Comparison of ENCODE assay signal across 10 cellular contexts in the genomic region with DNA sequence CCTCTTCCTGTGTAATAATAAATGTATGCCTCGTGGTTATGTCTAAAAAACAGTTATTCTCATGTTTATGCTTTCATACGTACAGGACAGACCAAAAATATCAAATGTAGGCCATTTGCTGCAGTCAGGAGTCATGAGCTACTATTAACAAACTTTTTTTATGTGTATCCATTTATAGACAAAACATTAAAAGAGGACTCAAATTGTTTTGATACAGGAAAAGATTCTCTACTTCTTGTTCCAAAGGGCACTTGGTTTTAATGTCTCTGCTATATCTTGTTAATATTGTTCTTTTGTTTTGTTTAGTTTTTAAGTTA.
DNase-seq lines count a peak whose midpoint lies in the region; ATAC-seq and TF ChIP-seq lines count a peak whose summit lies in the region.
"Had no signal": no experiment of that assay in that cellular context is flagged by ENCODE, and none has a peak within 500 bp of the region (broad histone marks: within the 10 kb centered on the region; RNA-seq: fewer than 3 reads in every experiment).

No MANE protein-coding gene starts in this region.

- peak; percentile 32 for DNase-seq in OCI-LY7 (ENCODE audit: low spot score)
- DNase-seq in effector memory CD4-positive, alpha-beta T cell = no peak
- DNase-seq in gastrocnemius medialis = no peak
- no peak for DNase-seq in NCI-H2029 (lab: John Stamatoyannopoulos, UW)
- DNase-seq in NCI-H1436 (lab: John Stamatoyannopoulos, UW) = no peak
- DNase-seq: mesendoderm, NCI-H2029 treated with DMSO at 0.1 percent for 48 hours, SHP77 treated with DMSO at 0.1 percent for 48 hours had no signal

- H3K9me3 ChIP-seq in OCI-LY7 (ENCODE audit: low read length) (no peaks in the 10 kb centered on the region), gastrocnemius medialis (no peaks in the 10 kb centered on the region)
- no peaks in the 10 kb centered on the region for H3K9me3 ChIP-seq in effector memory CD4-positive, alpha-beta T cell (ENCODE audit: control insufficient read depth, low read length)

- POLR2A ChIA-PET in OCI-LY7 (lab: Charles Lee) = interaction anchor here (1.0 kb wide), 1 partner anchor 8 kb away, joined by 3 read pairs; no protein-coding TSS in a partner anchor

- H3K4me2 ChIP-seq in OCI-LY7 (ENCODE audit: low read length) = peak overlapping the region; percentile 46

- H3K9me2 ChIP-seq in OCI-LY7 (ENCODE audit: insufficient read depth, low read length) = no peaks in the 10 kb centered on the region

- ATAC-seq in GM21360 (IDR thresholded peaks at IDR 0.05; ENCODE audit: unreplicated experiment) (peak; percentile 50), gastrocnemius medialis (no peak), GM21529 (IDR thresholded peaks at IDR 0.05; ENCODE audit: unreplicated experiment) (no peak)

- no peaks in the 10 kb centered on the region for H3K79me2 ChIP-seq in OCI-LY7 (ENCODE audit: insufficient read depth, low read depth, low read length)

- H3K36me3 ChIP-seq in OCI-LY7 (ENCODE audit: insufficient read depth, low read length) (no peaks in the 10 kb centered on the region), gastrocnemius medialis (no peaks in the 10 kb centered on the region)
- no peaks in the 10 kb centered on the region for H3K36me3 ChIP-seq in effector memory CD4-positive, alpha-beta T cell (ENCODE audit: control insufficient read depth, insufficient read depth, low read length)

- H2AFZ ChIP-seq in OCI-LY7 (ENCODE audit: low read length) = peak overlapping the region; percentile 97

- in situ Hi-C loops in gastrocnemius medialis (cut with MboI; ENCODE audit: low sequenced_read_pairs in 4 of 4) = no loop called here

- no peaks in the 10 kb centered on the region for H3K27me3 ChIP-seq in effector memory CD4-positive, alpha-beta T cell (replicated peaks; ENCODE audit: control insufficient read depth, insufficient read depth, low read length, poor library complexity, severe bottlenecking)
- H3K27me3 ChIP-seq in gastrocnemius medialis = no peaks in the 10 kb centered on the region

- TF ChIP-seq POLR2A in gastrocnemius medialis (IDR thresholded peaks at IDR 0.05) = no peak

- H3K27ac ChIP-seq in OCI-LY7 (ENCODE audit: low read depth, low read length, poor library complexity, severe bottlenecking) (no peak overlapping the region), gastrocnemius medialis (peak overlapping the region; percentile 4 to 59 (median 32))
- H3K27ac ChIP-seq in effector memory CD4-positive, alpha-beta T cell (ENCODE audit: insufficient read depth, low read length, poor library complexity, severe bottlenecking) = peak overlapping the region; percentile 21

- intact Hi-C loops in OCI-LY7 (cut with micrococcal nuclease; ENCODE audit: unreplicated experiment) (no loop called here), gastrocnemius medialis (cut with DNase I; ENCODE audit: low total_unique reads) (loop anchor here (10.0 kb wide), 1 partner anchor 291 kb away; no protein-coding TSS in a partner anchor)

- TF ChIP-seq CTCF in OCI-LY7 (conservative IDR thresholded peaks at IDR 0.05; ENCODE audit: low read length) = no peak
- no peak for TF ChIP-seq CTCF in gastrocnemius medialis (IDR thresholded peaks at IDR 0.05 in 4 of 5, conservative IDR thresholded peaks at IDR 0.05 in 1 of 5)

- BruUV-seq in OCI-LY7 (replicated peaks; lab: Mats Ljungman, UMichigan) = no TSS peak

- H4K20me1 ChIP-seq in OCI-LY7 (ENCODE audit: insufficient read depth, low read length) = no peaks in the 10 kb centered on the region

- peaks cover 17% of the 10 kb centered on the region for H3K4me1 ChIP-seq in OCI-LY7 (ENCODE audit: insufficient read depth, low read length, poor library complexity, severe bottlenecking)
- peaks cover 8% of the 10 kb centered on the region for H3K4me1 ChIP-seq in effector memory CD4-positive, alpha-beta T cell (ENCODE audit: control insufficient read depth, insufficient read depth, low read length, poor library complexity, severe bottlenecking)
- H3K4me1 ChIP-seq in gastrocnemius medialis = peaks cover 56 to 66% of the 10 kb centered on the region in 2 donors

- H3K4me3 ChIP-seq in OCI-LY7 (ENCODE audit: low read depth, low read length, poor library complexity, severe bottlenecking) (no peak overlapping the region), gastrocnemius medialis (no peak overlapping the region)
- peak overlapping the region; percentile 24 for H3K4me3 ChIP-seq in effector memory CD4-positive, alpha-beta T cell (ENCODE audit: insufficient read depth, low read depth, low read length, poor library complexity, severe bottlenecking)

- CTCF ChIA-PET in OCI-LY7 (lab: Charles Lee; ENCODE audit: unreplicated experiment) = no interaction called here
